Comparison of ENCODE assay signal across 25 cellular contexts in the genomic region with DNA sequence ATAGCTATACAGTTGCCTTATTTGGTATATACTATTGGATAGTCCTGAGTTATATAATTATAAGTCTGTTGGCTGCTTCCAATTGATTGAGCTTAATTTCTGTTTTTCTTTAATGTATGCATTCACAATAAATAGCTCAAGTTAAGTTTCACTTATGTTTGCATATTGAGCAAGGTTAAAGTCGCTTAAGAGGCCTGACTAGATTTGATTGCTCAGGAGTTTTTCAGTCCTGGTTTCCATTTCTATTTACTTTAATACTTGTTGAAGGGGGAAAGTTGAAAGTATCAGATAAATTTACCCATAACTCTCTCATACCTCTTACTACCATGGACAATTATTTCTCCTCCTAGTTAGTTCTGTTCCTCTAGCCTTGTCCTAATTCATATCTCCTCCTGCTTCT.
A peak's percentile ranks its signal among the peaks of the same experiment; 100 is the strongest.
DNase-seq lines count a peak whose midpoint lies in the region; ATAC-seq, FAIRE-seq and TF ChIP-seq lines count a peak whose summit lies in the region.
"Had no signal": no experiment of that assay in that cellular context is flagged by ENCODE, and none has a peak within 500 bp of the region (broad histone marks: within the 10 kb centered on the region; RNA-seq: fewer than 3 reads in every experiment).

No MANE protein-coding gene starts in this region.

- H3K36me3 Mint-ChIP-seq in osteocyte (ENCODE audit: unreplicated experiment), result no peaks in the 10 kb centered on the region
- no peaks in the 10 kb centered on the region for H3K36me3 Mint-ChIP-seq in activated CD4-positive, alpha-beta T cell treated with anti-CD3 and anti-CD28 coated beads for 36 hours (ENCODE audit: low read depth)
- H3K36me3 Mint-ChIP-seq: CD14-positive monocyte; CD8-positive, alpha-beta memory T cell had no signal

- H3K9me2 ChIP-seq in MM.1S (replicated peaks; ENCODE audit: insufficient read depth, low read length), result no peaks in the 10 kb centered on the region

- peak; percentile 41 for ATAC-seq in left lung
- no peak for ATAC-seq in activated CD4-positive, alpha-beta T cell treated with anti-CD3 and anti-CD28 coated beads for 36 hours
- ATAC-seq: GM12878, GM23338 had no signal

- TF ChIP-seq CTCF in MM.1S (IDR thresholded peaks at IDR 0.05; ENCODE audit: low read length) (no peak), left lung (IDR thresholded peaks at IDR 0.05) (no peak), osteocyte (IDR thresholded peaks at IDR 0.05) (no peak)

- intact Hi-C loops in left lung (cut with DNase I), result no loop called here
- intact Hi-C loops in activated CD4-positive, alpha-beta T cell treated with anti-CD3 and anti-CD28 coated beads for 36 hours (cut with DNase I, micrococcal nuclease), result no loop called here

- H3K27ac Mint-ChIP-seq in osteocyte (ENCODE audit: unreplicated experiment), result no peak overlapping the region
- H3K27ac Mint-ChIP-seq in activated CD4-positive, alpha-beta T cell treated with anti-CD3 and anti-CD28 coated beads for 36 hours, result no peak overlapping the region
- H3K27ac Mint-ChIP-seq: CD14-positive monocyte; CD4-positive, alpha-beta T cell; GM23338 had no signal

- H3K27me3 Mint-ChIP-seq in osteocyte (ENCODE audit: unreplicated experiment), result peaks cover 2% of the 10 kb centered on the region
- H3K27me3 Mint-ChIP-seq in activated CD4-positive, alpha-beta T cell treated with anti-CD3 and anti-CD28 coated beads for 36 hours, result peaks cover 5% of the 10 kb centered on the region

- no peak overlapping the region for H2AFZ ChIP-seq in MM.1S (ENCODE audit: low read length)
- H2AFZ ChIP-seq: GM23338 had no signal

- H3K9me3 ChIP-seq in MM.1S (replicated peaks; ENCODE audit: insufficient read depth, low read length), result no peaks in the 10 kb centered on the region
- no peaks in the 10 kb centered on the region for H3K9me3 ChIP-seq in left lung
- H3K9me3 ChIP-seq: BE2C; BLaER1 treated with 17β-estradiol and CSF1 and Interleukin-3, amounts not matched to agents 10 nM and 100 nM; HAP-1 had no signal

- FAIRE-seq in H54 (lab: Jason Lieb, UNC), result peak; percentile 81
- FAIRE-seq: A204.1, D721Med, GM12878 had no signal

- no peaks in the 10 kb centered on the region for H3K9me3 Mint-ChIP-seq in osteocyte (ENCODE audit: unreplicated experiment)
- no peaks in the 10 kb centered on the region for H3K9me3 Mint-ChIP-seq in activated CD4-positive, alpha-beta T cell treated with anti-CD3 and anti-CD28 coated beads for 36 hours (ENCODE audit: low read depth)
- H3K9me3 Mint-ChIP-seq: CD14-positive monocyte; CD4-positive, alpha-beta T cell; CD8-positive, alpha-beta memory T cell; GM23338 had no signal

- H3K4me2 ChIP-seq in MM.1S (ENCODE audit: low read depth, low read length), result peak overlapping the region; percentile 34; the same call in 1 of the 2 replicates
- H3K4me2 ChIP-seq: BLaER1 treated with 17β-estradiol and CSF1 and Interleukin-3, amounts not matched to agents 10 nM and 100 nM; GM23338 had no signal

- no peak overlapping the region for H3K27ac ChIP-seq in MM.1S (ENCODE audit: low read length)
- H3K27ac ChIP-seq in left lung, result no peak overlapping the region
- H3K27ac ChIP-seq: 22Rv1; BLaER1 treated with 17β-estradiol and CSF1 and Interleukin-3, amounts not matched to agents 10 nM and 100 nM had no signal

- H3K36me3 ChIP-seq in MM.1S (replicated peaks; ENCODE audit: insufficient read depth, low read length) (no peaks in the 10 kb centered on the region), left lung (no peaks in the 10 kb centered on the region)
- H3K36me3 ChIP-seq: BE2C; BLaER1 treated with 17β-estradiol and CSF1 and Interleukin-3, amounts not matched to agents 10 nM and 100 nM; HAP-1 had no signal

- no peak overlapping the region for H3K9ac ChIP-seq in MM.1S (ENCODE audit: low read length)
- H3K9ac ChIP-seq: BLaER1 treated with 17β-estradiol and CSF1 and Interleukin-3, amounts not matched to agents 10 nM and 100 nM had no signal

- H3K4me3 Mint-ChIP-seq in osteocyte (ENCODE audit: unreplicated experiment), result no peak overlapping the region
- H3K4me3 Mint-ChIP-seq in activated CD4-positive, alpha-beta T cell treated with anti-CD3 and anti-CD28 coated beads for 36 hours, result no peak overlapping the region
- H3K4me3 Mint-ChIP-seq: CD14-positive monocyte; CD4-positive, alpha-beta T cell; CD8-positive, alpha-beta memory T cell; GM23338 had no signal

- POLR2A ChIA-PET in activated CD4-positive, alpha-beta T cell treated with anti-CD3 and anti-CD28 coated beads for 36 hours (lab: Charles Lee), result no interaction called here

- H3K4me3 ChIP-seq in MM.1S (ENCODE audit: low read length), result no peak overlapping the region
- H3K4me3 ChIP-seq in left lung, result no peak overlapping the region
- H3K4me3 ChIP-seq: BLaER1 treated with 17β-estradiol and CSF1 and Interleukin-3, amounts not matched to agents 10 nM and 100 nM; GM12878; GM23338; HAP-1 had no signal

- CTCF ChIA-PET in activated CD4-positive, alpha-beta T cell treated with anti-CD3 and anti-CD28 coated beads for 36 hours (lab: Charles Lee), result no interaction called here

- no peaks in the 10 kb centered on the region for H3K4me1 Mint-ChIP-seq in osteocyte (ENCODE audit: unreplicated experiment)
- H3K4me1 Mint-ChIP-seq in activated CD4-positive, alpha-beta T cell treated with anti-CD3 and anti-CD28 coated beads for 36 hours, result no peaks in the 10 kb centered on the region
- H3K4me1 Mint-ChIP-seq: CD14-positive monocyte; CD8-positive, alpha-beta memory T cell had no signal

- DNase-seq in NCI-H510A treated with DMSO at 0.1 percent for 48 hours (lab: John Stamatoyannopoulos, UW), result peak; percentile 37
- no peak for DNase-seq in NCI-H510A (lab: John Stamatoyannopoulos, UW)
- no peak for DNase-seq in H54 (ENCODE audit: insufficient read length, low spot score)
- peak; percentile 65 for DNase-seq in MM.1S
- DNase-seq in left lung, result no peak
- DNase-seq in osteocyte (ENCODE audit: extremely low spot score, unreplicated experiment), result no peak
- no peak for DNase-seq in activated CD4-positive, alpha-beta T cell treated with anti-CD3 and anti-CD28 coated beads for 36 hours
- DNase-seq in NCI-H2029 treated with DMSO at 0.1 percent for 48 hours (lab: John Stamatoyannopoulos, UW), result no peak
- DNase-seq: ACHN; AML-193; BE2C; CD4-positive, alpha-beta T cell; CD8-positive, alpha-beta memory T cell; DMS 273 treated with DMSO at 0.1 percent for 48 hours; DMS79; EL; GDM1 had no signal

- no peaks in the 10 kb centered on the region for H4K20me1 ChIP-seq in MM.1S (ENCODE audit: insufficient read depth, low read length)
- H4K20me1 ChIP-seq: BLaER1 treated with 17β-estradiol and CSF1 and Interleukin-3, amounts not matched to agents 10 nM and 100 nM had no signal

- no peak for TF ChIP-seq POLR2A in H54 (IDR thresholded peaks at IDR 0.05; ENCODE audit: low read depth, low read length)

- no peaks in the 10 kb centered on the region for H3K79me2 ChIP-seq in MM.1S (ENCODE audit: low read length)

- H3K27me3 ChIP-seq in MM.1S (replicated peaks; ENCODE audit: insufficient read depth, low read length) (no peaks in the 10 kb centered on the region), left lung (no peaks in the 10 kb centered on the region)
- H3K27me3 ChIP-seq: BE2C; BLaER1 treated with 17β-estradiol and CSF1 and Interleukin-3, amounts not matched to agents 10 nM and 100 nM had no signal

- no peaks in the 10 kb centered on the region for H3F3A ChIP-seq in MM.1S (ENCODE audit: insufficient read depth, low read length)

- H3K4me1 ChIP-seq in MM.1S (ENCODE audit: low read length) (peaks cover 4% of the 10 kb centered on the region; the same call in 1 of the 2 replicates), left lung (no peaks in the 10 kb centered on the region)
- H3K4me1 ChIP-seq: BE2C; BLaER1 treated with 17β-estradiol and CSF1 and Interleukin-3, amounts not matched to agents 10 nM and 100 nM had no signal

Comparison
In these comparisons a context has a peak if more than half of its experiments do, and no peak if none do; other contexts are left out.
1. DNase-seq: peak in NCI-H510A treated with DMSO at 0.1 percent for 48 hours (single experiment) and MM.1S (single experiment); none in NCI-H510A (single experiment), H54 (single experiment), left lung (0 of 2), osteocyte (single experiment), activated CD4-positive, alpha-beta T cell treated with anti-CD3 and anti-CD28 coated beads for 36 hours (single experiment) and NCI-H2029 treated with DMSO at 0.1 percent for 48 hours (single experiment).